16 cellular contexts compared by ENCODE assay signal in genomic region chr7:96676901-96677300, GRCh38. TPM values are rescaled to one million over a fixed set of nuclear protein-coding genes. Genes with fewer than 3 reads are reported as not detected.
DNase-seq lines count a peak whose midpoint lies in the region; ATAC-seq and TF ChIP-seq lines count a peak whose summit lies in the region.
"Had no signal": no experiment of that assay in that cellular context is flagged by ENCODE, and none has a peak within 500 bp of the region (broad histone marks: within the 10 kb centered on the region; RNA-seq: fewer than 3 reads in every experiment).

No MANE protein-coding gene starts in this region.

- no peak overlapping the region for H3K4me3 ChIP-seq in tibial nerve
- H3K4me3 ChIP-seq: BLaER1 treated with 17β-estradiol and CSF1 and Interleukin-3, amounts not matched to agents 10 nM and 100 nM had no signal

- TF ChIP-seq CTCF in tibial nerve (IDR thresholded peaks at IDR 0.05), result no peak

- H3K27me3 ChIP-seq in tibial nerve, result no peaks in the 10 kb centered on the region
- H3K27me3 ChIP-seq: BLaER1 treated with 17β-estradiol and CSF1 and Interleukin-3, amounts not matched to agents 10 nM and 100 nM had no signal

- 56 to 73% methylated on average over 5 of the region's 5 CpGs for WGBS in tibial nerve, 2 donors

- no peak for ATAC-seq in HG03196 (IDR thresholded peaks at IDR 0.05; ENCODE audit: unreplicated experiment)
- ATAC-seq: CD8-positive, alpha-beta T cell had no signal

- peaks cover 0 to 24% (median 0%) of the 10 kb centered on the region in 3 donors for H3K36me3 ChIP-seq in tibial nerve

- no peak for TF ChIP-seq EP300 in tibial nerve (IDR thresholded peaks at IDR 0.05)

- DNase-seq in NCI-H748 (lab: John Stamatoyannopoulos, UW; ENCODE audit: unreplicated experiment) (peak; percentile 19), NCI-H748 treated with DMSO at 0.1 percent for 48 hours (lab: John Stamatoyannopoulos, UW) (no peak), NCI-H2227 treated with DMSO at 0.1 percent for 48 hours (lab: John Stamatoyannopoulos, UW) (peak; percentile 31), SK-N-DZ (ENCODE audit: low spot score) (peak; percentile 96), tibial nerve (ENCODE audit: low spot score in 2 of 2) (no peak), cortex of kidney (lab: John Stamatoyannopoulos, UW) (no peak)
- DNase-seq: 8988T; Calu3; CD8-positive, alpha-beta T cell; DMS79 treated with DMSO at 0.1 percent for 48 hours; GF-D8; GOT3; H7 had no signal

- no peak for TF ChIP-seq POLR2A in tibial nerve (IDR thresholded peaks at IDR 0.05)

- peaks cover 0 to 4% (median 0%) of the 10 kb centered on the region in 4 donors for H3K9me3 ChIP-seq in tibial nerve

- no peak overlapping the region for H3K27ac ChIP-seq in tibial nerve
- H3K27ac ChIP-seq: BLaER1 treated with 17β-estradiol and CSF1 and Interleukin-3, amounts not matched to agents 10 nM and 100 nM; HL-60 had no signal

- H3K4me1 ChIP-seq in tibial nerve, result no peaks in the 10 kb centered on the region
- H3K4me1 ChIP-seq: BLaER1 treated with 17β-estradiol and CSF1 and Interleukin-3, amounts not matched to agents 10 nM and 100 nM had no signal

RNA-seq across cellular contexts. Expression of gene SEM1, which starts 32.7 kb away (rescaled TPM):
- polyA plus RNA-seq in SK-N-DZ (2014; cell fraction: cytosol; rRNA removed), result 26.2 and 26.6 TPM in 2 replicates
- 28.6 and 31.1 TPM in 2 replicates for polyA plus RNA-seq in SK-N-DZ (2014; cell fraction: nucleus; rRNA removed)
- total RNA-seq in tibial nerve, result 10 to 100 TPM; 15.1 to 24.3 (median 16.9) TPM

Comparison
In these comparisons a context has a peak if more than half of its experiments do, and no peak if none do; other contexts are left out.
1. DNase-seq: peak in NCI-H748 (single experiment), NCI-H2227 treated with DMSO at 0.1 percent for 48 hours (single experiment) and SK-N-DZ (single experiment); none in NCI-H748 treated with DMSO at 0.1 percent for 48 hours (single experiment), tibial nerve (0 of 2) and cortex of kidney (single experiment).